In genomic region chr19:5936308-5936980, GRCh38 we compare ENCODE assay signal across 19 cellular contexts. TPM values are rescaled to one million over a fixed set of nuclear protein-coding genes. Genes with fewer than 3 reads are reported as not detected.
DNase-seq lines count a peak whose midpoint lies in the region; ATAC-seq and TF ChIP-seq lines count a peak whose summit lies in the region.
"Had no signal": no experiment of that assay in that cellular context is flagged by ENCODE, and none has a peak within 500 bp of the region (broad histone marks: within the 10 kb centered on the region; RNA-seq: fewer than 3 reads in every experiment).

No MANE protein-coding gene starts in this region.

- no peak overlapping the region for H3K14ac ChIP-seq in mesenchymal stem cell (ENCODE audit: low read length in 2 of 2)

- H3K9ac ChIP-seq in mesenchymal stem cell (ENCODE audit: low read length): peak overlapping the region; percentile 83

- WGBS in heart right ventricle, 2 donors: 92 to 94% methylated on average over 19 of the region's 19 CpGs
- WGBS in mesenchymal stem cell: 95% methylated on average over 17 of the region's 19 CpGs

- no peak overlapping the region for H2BK15ac ChIP-seq in mesenchymal stem cell (ENCODE audit: low read depth, poor library complexity, severe bottlenecking)

- DNase-seq in cardiac muscle cell (ENCODE audit: low read depth in 1 of 2, low spot score in 1 of 2): no peak
- DNase-seq in heart right ventricle: no peak
- DNase-seq in NCI-H69 (lab: John Stamatoyannopoulos, UW): peak; percentile 30
- DNase-seq in mesenchymal stem cell: no peak
- DNase-seq in vagina (ENCODE audit: extremely low spot score in 2 of 2): no peak
- DNase-seq in CD8-positive, alpha-beta memory T cell: no peak
- DNase-seq: activated CD4-positive, alpha-beta T cell treated with anti-CD3 and anti-CD28 coated beads, Interleukin-2, amount 50 U/mL, for 4 hours; activated naive CD4-positive, alpha-beta T cell treated with Interleukin-2 at 50 U/mL for 16 hours; aorta; CD4-positive, CD25-positive, alpha-beta regulatory T cell; effector memory CD4-positive, alpha-beta T cell; naive B cell; NCI-H187; stimulated activated CD4-positive, alpha-beta T cell treated with anti-CD3 and anti-CD28 coated beads, Interleukin-4, amount 100 ng/mL, for 4 hours had no signal

- H3K4me1 ChIP-seq in cardiac muscle cell (ENCODE audit: low read depth) (no peaks in the 10 kb centered on the region), heart right ventricle (peaks cover 6 to 49% (median 37%) of the 10 kb centered on the region in 9 donors), mesenchymal stem cell (ENCODE audit: control insufficient read depth, insufficient read depth, low read depth, low read length) (peaks cover 17% of the 10 kb centered on the region), vagina (peaks cover 32% of the 10 kb centered on the region)
- H3K4me1 ChIP-seq in CD8-positive, alpha-beta memory T cell (ENCODE audit: insufficient read depth, low read length): no peaks in the 10 kb centered on the region
- H3K4me1 ChIP-seq: HAP-1 had no signal

- intact Hi-C loops in heart right ventricle (cut with DNase I) (no loop called here), vagina (cut with DNase I) (no loop called here)

- TF ChIP-seq CTCF in cardiac muscle cell (IDR thresholded peaks at IDR 0.05; ENCODE audit: low read depth, low read length): no peak
- TF ChIP-seq CTCF in heart right ventricle (IDR thresholded peaks at IDR 0.05): no peak
- no peak for TF ChIP-seq CTCF in vagina (IDR thresholded peaks at IDR 0.05)

- no peaks in the 10 kb centered on the region for H3K9me3 ChIP-seq in cardiac muscle cell (ENCODE audit: low read depth)
- no peaks in the 10 kb centered on the region for H3K9me3 ChIP-seq in heart right ventricle
- no peaks in the 10 kb centered on the region for H3K9me3 ChIP-seq in mesenchymal stem cell (ENCODE audit: control insufficient read depth, low read length)
- no peaks in the 10 kb centered on the region for H3K9me3 ChIP-seq in vagina
- H3K9me3 ChIP-seq in CD8-positive, alpha-beta memory T cell (ENCODE audit: low read length): no peaks in the 10 kb centered on the region
- H3K9me3 ChIP-seq: HAP-1 had no signal

- peak overlapping the region in 1 of 8 donors; percentile 52 for H3K27ac Mint-ChIP-seq in CD8-positive, alpha-beta memory T cell

- H3K36me3 ChIP-seq in cardiac muscle cell (peaks cover 21% of the 10 kb centered on the region), heart right ventricle (peaks cover 0 to 96% (median 17%) of the 10 kb centered on the region in 9 donors), mesenchymal stem cell (ENCODE audit: control insufficient read depth in 1 of 2, insufficient read depth in 2 of 2, low read depth in 1 of 2, low read length in 2 of 2) (peaks cover 58 to 72% of the 10 kb centered on the region in 2 experiments), vagina (peaks cover 0 to 28% of the 10 kb centered on the region in 2 donors)
- peaks cover 44% of the 10 kb centered on the region for H3K36me3 ChIP-seq in CD8-positive, alpha-beta memory T cell (ENCODE audit: insufficient read depth, low read length)

- H3K27me3 Mint-ChIP-seq in CD8-positive, alpha-beta memory T cell: no peaks in the 10 kb centered on the region
- H3K27me3 Mint-ChIP-seq: CD4-positive, CD25-positive, alpha-beta regulatory T cell; naive B cell had no signal

- H3K27ac ChIP-seq in cardiac muscle cell: peak overlapping the region; percentile 28
- H3K27ac ChIP-seq in heart right ventricle: peak overlapping the region in 4 of 10 donors; percentile 46 to 77 (median 63)
- H3K27ac ChIP-seq in mesenchymal stem cell (ENCODE audit: low read length, poor library complexity, severe bottlenecking): no peak overlapping the region
- H3K27ac ChIP-seq in vagina: peak overlapping the region; percentile 67
- H3K27ac ChIP-seq in CD8-positive, alpha-beta memory T cell (ENCODE audit: low read depth, low read length): no peak overlapping the region

- peaks cover 62% of the 10 kb centered on the region for H3K79me1 ChIP-seq in mesenchymal stem cell (replicated peaks; ENCODE audit: low read length, poor library complexity, severe bottlenecking)

- no peaks in the 10 kb centered on the region for H3K9me3 Mint-ChIP-seq in CD8-positive, alpha-beta memory T cell
- H3K9me3 Mint-ChIP-seq: CD4-positive, CD25-positive, alpha-beta regulatory T cell; naive B cell had no signal

- no peak for TF ChIP-seq POLR2A in vagina (IDR thresholded peaks at IDR 0.05)

- ATAC-seq in heart right ventricle: no peak
- no peak for ATAC-seq in GM21576 (IDR thresholded peaks at IDR 0.05; ENCODE audit: unreplicated experiment)
- no peak for ATAC-seq in HG03439 (IDR thresholded peaks at IDR 0.05; ENCODE audit: unreplicated experiment)

- H2BK12ac ChIP-seq in mesenchymal stem cell (ENCODE audit: low read length in 2 of 2): peak overlapping the region in 1 of 2 experiments; percentile 18

- no peak overlapping the region for H2AK5ac ChIP-seq in mesenchymal stem cell (ENCODE audit: low read length, severe bottlenecking)

- H3K36me3 Mint-ChIP-seq in CD8-positive, alpha-beta memory T cell: peaks cover 0 to 79% (median 5%) of the 10 kb centered on the region in 3 donors

- no peak overlapping the region for H2BK5ac ChIP-seq in mesenchymal stem cell (ENCODE audit: low read depth, low read length, poor library complexity, severe bottlenecking)

- POLR2A ChIA-PET in CD8-positive, alpha-beta memory T cell (lab: Charles Lee): no interaction called here

- peak overlapping the region in 1 of 2 experiments; percentile 70 for H3K18ac ChIP-seq in mesenchymal stem cell (ENCODE audit: low read depth in 1 of 2, low read length in 2 of 2)

- CTCF ChIA-PET in CD8-positive, alpha-beta memory T cell (lab: Charles Lee): no interaction called here

- H3K4ac ChIP-seq in mesenchymal stem cell (ENCODE audit: low read depth in 1 of 2, low read length in 2 of 2): no peak overlapping the region

- no peak overlapping the region for H3K23ac ChIP-seq in mesenchymal stem cell (ENCODE audit: low read length in 2 of 2)

- no peak overlapping the region for H3K4me3 Mint-ChIP-seq in CD8-positive, alpha-beta memory T cell
- H3K4me3 Mint-ChIP-seq: CD4-positive, CD25-positive, alpha-beta regulatory T cell had no signal

- H4K8ac ChIP-seq in mesenchymal stem cell (ENCODE audit: low read length): no peak overlapping the region

- H3K27me3 ChIP-seq in cardiac muscle cell (no peaks in the 10 kb centered on the region), heart right ventricle (no peaks in the 10 kb centered on the region), mesenchymal stem cell (ENCODE audit: control insufficient read depth in 1 of 2, insufficient read depth in 1 of 2, low read length in 2 of 2) (no peaks in the 10 kb centered on the region), vagina (no peaks in the 10 kb centered on the region)
- H3K27me3 ChIP-seq in CD8-positive, alpha-beta memory T cell (ENCODE audit: insufficient read depth, low read length, poor library complexity, severe bottlenecking): no peaks in the 10 kb centered on the region

- H3K4me3 ChIP-seq in cardiac muscle cell: no peak overlapping the region
- H3K4me3 ChIP-seq in heart right ventricle: no peak overlapping the region
- no peak overlapping the region for H3K4me3 ChIP-seq in mesenchymal stem cell (ENCODE audit: insufficient read depth in 1 of 2, low read depth in 1 of 2, low read length in 2 of 2)
- H3K4me3 ChIP-seq in vagina: no peak overlapping the region
- H3K4me3 ChIP-seq in CD8-positive, alpha-beta memory T cell (ENCODE audit: low read length): no peak overlapping the region
- H3K4me3 ChIP-seq: HAP-1, lung, skin epidermis had no signal

- peak overlapping the region; percentile 25 for H4K91ac ChIP-seq in mesenchymal stem cell (ENCODE audit: low read length)

- no peak overlapping the region for H2AFZ ChIP-seq in mesenchymal stem cell (ENCODE audit: low read depth, low read length)

- H3K4me1 Mint-ChIP-seq in CD8-positive, alpha-beta memory T cell: peaks cover 0 to 8% (median 0%) of the 10 kb centered on the region in 3 donors

- no peak overlapping the region for H3K4me2 ChIP-seq in mesenchymal stem cell (ENCODE audit: low read length, poor library complexity, severe bottlenecking)

- peak overlapping the region; percentile 67 for H2BK120ac ChIP-seq in mesenchymal stem cell (ENCODE audit: low read depth, low read length)

RNA-seq across cellular contexts. Expression of gene CAPS, which starts 22.4 kb away (rescaled TPM):
- total RNA-seq in cardiac muscle cell (14.4 and 23.6 TPM in 2 replicates), heart right ventricle (1 to 10 TPM; 1.3 to 4.2 (median 2.8) TPM), vagina (35.8 TPM)
- polyA plus RNA-seq in cardiac muscle cell (14.1 and 17.7 TPM in 2 replicates), heart right ventricle (10 to 100 TPM in 1 of 2 donors, 1 to 10 TPM in 1; 3.2 to 14.1 TPM)
- polyA plus RNA-seq in mesenchymal stem cell (2013, experiment 1 of 2): 2.4 TPM
- 2.3 TPM for polyA plus RNA-seq in mesenchymal stem cell (2013, experiment 2 of 2)
- total RNA-seq in CD8-positive, alpha-beta memory T cell: 1 to 10 TPM; 5.3 to 7.3 TPM
- 2.7 TPM for polyA plus RNA-seq in CD8-positive, alpha-beta memory T cell

RNA-seq across cellular contexts. Expression of gene VMAC, which starts 31.8 kb away (rescaled TPM):
- total RNA-seq in cardiac muscle cell (13.0 and 23.1 TPM in 2 replicates), heart right ventricle (1 to 10 TPM; 1.3 to 3.9 (median 2.5) TPM), vagina (7.9 TPM)
- polyA plus RNA-seq in cardiac muscle cell (3.9 and 6.2 TPM in 2 replicates), heart right ventricle (1 to 10 TPM; 1.4 to 5.8 TPM)
- polyA plus RNA-seq in mesenchymal stem cell (2013, experiment 1 of 2): 3.1 TPM
- 2.4 TPM for polyA plus RNA-seq in mesenchymal stem cell (2013, experiment 2 of 2)
- total RNA-seq in CD8-positive, alpha-beta memory T cell: 1 to 10 TPM; 4.0 to 4.1 TPM
- 6.3 TPM for polyA plus RNA-seq in CD8-positive, alpha-beta memory T cell

RNA-seq across cellular contexts. Expression of gene NDUFA11, which starts 32.9 kb away (rescaled TPM):
- total RNA-seq in cardiac muscle cell (295 and 485 TPM in 2 replicates), heart right ventricle (100 to 1,000 TPM; 451 to 574 (median 513) TPM), vagina (318 TPM)
- polyA plus RNA-seq in cardiac muscle cell (738 and 760 TPM in 2 replicates), heart right ventricle (1,000 to 10,000 TPM in 1 of 2 donors, 100 to 1,000 TPM in 1; 760 to 1,143 TPM)
- 338 TPM for polyA plus RNA-seq in mesenchymal stem cell (2013, experiment 1 of 2)
- 347 TPM for polyA plus RNA-seq in mesenchymal stem cell (2013, experiment 2 of 2)
- 100 to 1,000 TPM; 216 to 232 TPM for total RNA-seq in CD8-positive, alpha-beta memory T cell
- 399 TPM for polyA plus RNA-seq in CD8-positive, alpha-beta memory T cell

RNA-seq across cellular contexts. Expression of gene RANBP3, which starts 41.5 kb away (rescaled TPM):
- total RNA-seq in cardiac muscle cell (102 and 108 TPM in 2 replicates), heart right ventricle (10 to 100 TPM; 51.4 to 76.1 (median 63.3) TPM), vagina (110 TPM)
- polyA plus RNA-seq in cardiac muscle cell (17.7 and 18.3 TPM in 2 replicates), heart right ventricle (10 to 100 TPM; 29.5 to 45.2 TPM)
- 80.2 TPM for polyA plus RNA-seq in mesenchymal stem cell (2013, experiment 1 of 2)
- polyA plus RNA-seq in mesenchymal stem cell (2013, experiment 2 of 2): 75.1 TPM
- total RNA-seq in CD8-positive, alpha-beta memory T cell: 10 to 100 TPM; 94.8 to 97.6 TPM
- 9.7 TPM for polyA plus RNA-seq in CD8-positive, alpha-beta memory T cell

Comparison
In these comparisons a context has a peak if more than half of its experiments do, and no peak if none do; other contexts are left out.
1. H3K27ac ChIP-seq: peak in cardiac muscle cell (single experiment) and vagina (single experiment); none in mesenchymal stem cell (single experiment) and CD8-positive, alpha-beta memory T cell (single experiment).